1 cellular context compared by ENCODE assay signal in the genomic region with DNA sequence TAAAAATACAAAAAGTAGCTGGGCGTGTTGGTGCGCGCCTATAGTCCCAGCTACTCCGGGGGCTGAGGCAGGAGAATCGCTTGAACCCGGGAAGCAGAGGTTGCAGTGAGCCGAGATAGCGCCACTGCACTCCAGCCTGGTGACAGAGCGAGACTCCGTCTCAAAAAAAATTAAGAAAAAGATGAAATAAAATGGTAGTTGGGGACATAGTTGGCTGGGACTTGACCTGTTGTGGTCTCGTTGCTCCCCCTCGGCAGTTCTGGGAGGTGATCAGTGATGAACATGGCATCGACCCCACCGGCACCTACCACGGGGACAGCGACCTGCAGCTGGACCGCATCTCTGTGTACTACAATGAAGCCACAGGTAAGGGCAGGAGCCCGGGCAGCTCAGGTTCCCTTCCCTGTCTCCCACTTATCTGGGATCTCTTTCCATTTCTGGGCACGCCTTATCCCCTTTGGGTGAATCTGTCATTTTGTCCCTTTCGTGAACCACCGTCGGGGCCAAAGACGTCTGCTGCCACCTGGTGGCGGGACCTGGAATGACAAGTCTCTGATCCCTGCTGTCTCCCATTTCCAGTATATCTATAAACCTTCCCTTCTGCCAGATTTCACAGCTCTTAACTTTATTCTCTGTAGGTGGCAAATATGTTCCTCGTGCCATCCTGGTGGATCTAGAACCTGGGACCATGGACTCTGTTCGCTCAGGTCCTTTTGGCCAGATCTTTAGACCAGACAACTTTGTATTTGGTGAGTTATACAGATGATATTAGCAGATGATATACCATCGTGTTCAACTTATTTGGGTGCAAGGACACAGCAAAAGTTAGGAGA.
TF ChIP-seq lines count a peak whose summit lies in the region.

No MANE protein-coding gene starts in this region.

TF ChIP-seq in endothelial cell of umbilical vein, 7 proteins besides CTCF, POLR2A, EP300 and RAD21:
- TF ChIP-seq POLR2AphosphoS5 (IDR thresholded peaks at IDR 0.05; ENCODE audit: insufficient read depth, low read depth, low read length), result peak; percentile 36
- TF ChIP-seq FOS (IDR thresholded peaks at IDR 0.05; ENCODE audit: borderline replicate concordance, insufficient read depth, low read length), result no peak
